Comparison of ENCODE assay signal across 2 cellular contexts in the genomic region with DNA sequence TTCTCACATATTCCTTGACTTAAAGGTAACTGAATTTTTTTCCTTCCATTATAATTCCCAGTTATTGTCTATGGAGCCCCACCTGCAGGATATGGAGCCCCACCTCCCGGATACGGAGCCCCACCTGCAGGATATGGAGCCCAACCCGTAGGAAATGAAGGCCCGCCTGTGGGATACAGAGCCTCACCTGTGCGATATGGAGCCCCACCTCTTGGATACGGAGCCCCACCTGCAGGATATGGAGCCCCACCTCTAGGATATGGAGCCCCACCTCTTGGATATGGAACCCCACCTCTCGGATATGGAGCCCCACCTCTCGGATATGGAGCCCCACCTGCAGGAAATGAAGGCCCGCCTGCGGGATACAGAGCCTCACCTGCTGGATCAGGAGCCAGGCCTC.
A peak's percentile ranks its signal among the peaks of the same experiment; 100 is the strongest.
TF ChIP-seq lines count a peak whose summit lies in the region.

No MANE protein-coding gene starts in this region.

TF ChIP-seq in HEK293, 187 proteins besides CTCF, POLR2A, EP300 and RAD21:
- TF ChIP-seq ZNF610 (tag by site-specific recombination; IDR thresholded peaks at IDR 0.05; ENCODE audit: borderline replicate concordance) (no peak), ZNF114 (tag by site-specific recombination; IDR thresholded peaks at IDR 0.05) (no peak), PRDM4 (tag by site-specific recombination; IDR thresholded peaks at IDR 0.05) (no peak), ZNF664 (tag by site-specific recombination; IDR thresholded peaks at IDR 0.05) (no peak), ZNF449 (tag by site-specific recombination; IDR thresholded peaks at IDR 0.05) (peak; percentile 53; the same call in 1 of the 2 replicates), ZNF629 (tag by site-specific recombination; IDR thresholded peaks at IDR 0.05) (no peak), ZNF248 (tag by site-specific recombination; IDR thresholded peaks at IDR 0.05) (no peak)
- TF ChIP-seq, protein P1, sequence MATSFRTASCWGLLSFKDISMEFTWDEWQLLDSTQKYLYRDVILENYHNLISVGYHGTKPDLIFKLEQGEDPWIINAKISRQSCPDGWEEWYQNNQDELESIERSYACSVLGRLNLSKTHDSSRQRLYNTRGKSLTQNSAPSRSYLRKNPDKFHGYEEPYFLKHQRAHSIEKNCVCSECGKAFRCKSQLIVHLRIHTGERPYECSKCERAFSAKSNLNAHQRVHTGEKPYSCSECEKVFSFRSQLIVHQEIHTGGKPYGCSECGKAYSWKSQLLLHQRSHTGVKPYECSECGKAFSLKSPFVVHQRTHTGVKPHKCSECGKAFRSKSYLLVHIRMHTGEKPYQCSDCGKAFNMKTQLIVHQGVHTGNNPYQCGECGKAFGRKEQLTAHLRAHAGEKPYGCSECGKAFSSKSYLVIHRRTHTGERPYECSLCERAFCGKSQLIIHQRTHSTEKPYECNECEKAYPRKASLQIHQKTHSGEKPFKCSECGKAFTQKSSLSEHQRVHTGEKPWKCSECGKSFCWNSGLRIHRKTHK (tag by site-specific recombination; IDR thresholded peaks at IDR 0.05) = no peak
- TF ChIP-seq, protein P2, sequence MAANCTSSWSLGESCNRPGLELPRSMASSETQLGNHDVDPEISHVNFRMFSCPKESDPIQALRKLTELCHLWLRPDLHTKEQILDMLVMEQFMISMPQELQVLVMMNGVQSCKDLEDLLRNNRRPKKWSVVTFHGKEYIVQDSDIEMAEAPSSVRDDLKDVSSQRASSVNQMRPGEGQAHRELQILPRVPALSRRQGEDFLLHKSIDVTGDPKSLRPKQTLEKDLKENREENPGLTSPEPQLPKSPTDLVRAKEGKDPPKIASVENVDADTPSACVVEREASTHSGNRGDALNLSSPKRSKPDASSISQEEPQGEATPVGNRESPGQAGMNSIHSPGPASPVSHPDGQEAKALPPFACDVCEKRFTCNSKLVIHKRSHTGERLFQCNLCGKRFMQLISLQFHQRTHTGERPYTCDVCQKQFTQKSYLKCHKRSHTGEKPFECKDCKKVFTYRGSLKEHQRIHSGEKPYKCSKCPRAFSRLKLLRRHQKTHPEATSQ (tag by site-specific recombination; IDR thresholded peaks at IDR 0.05) = no peak

TF ChIP-seq in H1, 55 proteins besides CTCF, POLR2A, EP300 and RAD21:
- TF ChIP-seq CHD1 (IDR thresholded peaks at IDR 0.05; ENCODE audit: low read depth, low read length) (no peak), ATF2 (IDR thresholded peaks at IDR 0.05; ENCODE audit: low read length) (no peak), YY1 (IDR thresholded peaks at IDR 0.05; ENCODE audit: low read depth, low read length) (no peak), PHF8 (conservative IDR thresholded peaks at IDR 0.05; ENCODE audit: low read depth, low read length) (no peak), CHD7 (IDR thresholded peaks at IDR 0.05; ENCODE audit: insufficient replicate concordance, low read length) (no peak), TCF12 (IDR thresholded peaks at IDR 0.05; ENCODE audit: low read depth, low read length) (no peak), SIX5 (IDR thresholded peaks at IDR 0.05; ENCODE audit: low read depth, low read length) (no peak), JUND (IDR thresholded peaks at IDR 0.05; ENCODE audit: low read length) (no peak), ZNF274 (IDR thresholded peaks at IDR 0.05; ENCODE audit: borderline replicate concordance, extremely low read depth, low read length) (no peak), SIN3A (conservative IDR thresholded peaks at IDR 0.05 in 1 of 2, IDR thresholded peaks at IDR 0.05 in 1 of 2; ENCODE audit: low read depth in 1 of 2, low read length in 2 of 2) (no peak), CBX8 (IDR thresholded peaks at IDR 0.05; ENCODE audit: borderline replicate concordance, low read depth, low read length) (no peak), BCL11A (IDR thresholded peaks at IDR 0.05; ENCODE audit: low read depth in 2 of 2, low read length in 2 of 2) (no peak)
